In genomic region chr2:62871506-62871905, GRCh38 we compare ENCODE assay signal across 10 cellular contexts.
"Had no signal": no experiment of that assay in that cellular context is flagged by ENCODE, and none has a peak within 500 bp of the region (broad histone marks: within the 10 kb centered on the region; RNA-seq: fewer than 3 reads in every experiment).

No MANE protein-coding gene starts in this region.

- ATAC-seq: naive thymus-derived CD4-positive, alpha-beta T cell had no signal

- H3K27me3 Mint-ChIP-seq: naive thymus-derived CD4-positive, alpha-beta T cell had no signal

- H3K27ac ChIP-seq: brain microvascular endothelial cell, hepatocyte, right atrium auricular region, skin epidermis, tibial artery, vagina had no signal

- H3K4me2 ChIP-seq: hepatocyte had no signal

- H3K27me3 ChIP-seq: brain microvascular endothelial cell, hepatocyte, right atrium auricular region, tibial artery, vagina had no signal

- H3K4me3 Mint-ChIP-seq: naive thymus-derived CD4-positive, alpha-beta T cell; T-helper 2 cell treated with Interferon-gamma antibody and Interleukin-4, amounts not matched to agents 5 μg/mL and 100 μg/mL, for 36 hours had no signal

- DNase-seq: activated naive CD4-positive, alpha-beta T cell treated with anti-CD3 and anti-CD28 coated beads, Interleukin-2, amount 50 U/mL, for 16 hours; amygdala; brain microvascular endothelial cell; naive thymus-derived CD4-positive, alpha-beta T cell; tibial artery had no signal

- H2AFZ ChIP-seq: hepatocyte had no signal

- H3K27ac Mint-ChIP-seq: naive thymus-derived CD4-positive, alpha-beta T cell; T-helper 2 cell treated with Interferon-gamma antibody and Interleukin-4, amounts not matched to agents 5 μg/mL and 100 μg/mL, for 36 hours had no signal

- H3K79me2 ChIP-seq: hepatocyte had no signal

- H3K4me3 ChIP-seq: hepatocyte, right atrium auricular region, skin epidermis, tibial artery, vagina had no signal

- H3K4me1 ChIP-seq: right atrium auricular region, tibial artery, vagina had no signal

- H3K36me3 ChIP-seq: brain microvascular endothelial cell had no signal
